In genomic region chr10:6402349-6402709, GRCh38 we compare ENCODE assay signal across 11 cellular contexts.
"Had no signal": no experiment of that assay in that cellular context is flagged by ENCODE, and none has a peak within 500 bp of the region (broad histone marks: within the 10 kb centered on the region; RNA-seq: fewer than 3 reads in every experiment).

No MANE protein-coding gene starts in this region.

- H3K9me3 ChIP-seq: adrenal gland, esophagus muscularis mucosa, gastroesophageal sphincter, heart right ventricle, left lung, prostate gland, thoracic aorta, upper lobe of right lung had no signal

- H3K4me1 ChIP-seq: prostate gland had no signal

- H3K36me3 ChIP-seq: adrenal gland, esophagus muscularis mucosa, gastroesophageal sphincter, heart right ventricle, left lung, prostate gland, thoracic aorta, upper lobe of right lung, WERI-Rb-1 had no signal

- H3K9me3 Mint-ChIP-seq: activated naive CD4-positive, alpha-beta T cell treated with anti-CD3 and anti-CD28 coated beads, Interleukin-2, amount 50 U/mL, for 72 hours had no signal

- H3K27ac Mint-ChIP-seq: activated naive CD4-positive, alpha-beta T cell treated with anti-CD3 and anti-CD28 coated beads, Interleukin-2, amount 50 U/mL, for 72 hours had no signal

- DNase-seq: cortex of kidney had no signal

- H3K27me3 ChIP-seq: esophagus muscularis mucosa, gastroesophageal sphincter, left lung, upper lobe of right lung had no signal
